Comparison of ENCODE assay signal across 14 cellular contexts in the genomic region with DNA sequence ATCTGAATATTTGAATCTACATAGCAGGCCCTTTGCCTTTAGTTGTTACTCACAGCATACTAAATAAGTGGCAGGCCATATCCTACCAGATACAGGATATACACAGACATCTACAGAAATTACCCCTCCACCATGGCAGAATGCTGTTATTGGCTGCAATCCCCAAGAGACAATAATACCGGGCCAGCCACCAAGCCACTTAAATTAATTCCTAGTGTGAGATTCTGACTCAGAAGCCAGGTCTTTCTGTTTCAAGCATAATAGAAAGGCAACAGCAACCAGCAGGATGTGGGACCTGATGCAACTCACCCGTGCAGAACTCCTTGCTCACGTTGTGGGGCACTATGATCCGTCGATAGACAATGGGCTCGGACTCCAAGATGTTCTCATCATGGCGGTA. TPM values are rescaled to one million over a fixed set of nuclear protein-coding genes. Genes with fewer than 3 reads are reported as not detected.
DNase-seq lines count a peak whose midpoint lies in the region; ATAC-seq and TF ChIP-seq lines count a peak whose summit lies in the region.
"Had no signal": no experiment of that assay in that cellular context is flagged by ENCODE, and none has a peak within 500 bp of the region (broad histone marks: within the 10 kb centered on the region; RNA-seq: fewer than 3 reads in every experiment).

No MANE protein-coding gene starts in this region.

- no peaks in the 10 kb centered on the region for H3K27me3 ChIP-seq in MG63
- H3K27me3 ChIP-seq in CD4-positive, alpha-beta T cell (ENCODE audit: control insufficient read depth, insufficient read depth, low read length), result no peaks in the 10 kb centered on the region
- H3K27me3 ChIP-seq: SJCRH30 had no signal

- peaks cover 12% of the 10 kb centered on the region for H3K4me1 Mint-ChIP-seq in activated T-helper 17 cell treated with anti-CD3 and anti-CD28 coated beads, Interleukin-2, amount 50 U/mL, for 72 hours
- peaks cover 51% of the 10 kb centered on the region for H3K4me1 Mint-ChIP-seq in stimulated activated effector memory CD8-positive, alpha-beta T cell treated with anti-CD3 and anti-CD28 coated beads, Interleukin-12 subunit alpha, Interleukin-12 subunit beta, amount 100 ng/mL, for 72 hours
- peaks cover 17% of the 10 kb centered on the region for H3K4me1 Mint-ChIP-seq in CD4-positive, alpha-beta T cell (ENCODE audit: low read depth)

- H3K27ac ChIP-seq in CD4-positive, alpha-beta T cell (ENCODE audit: low read depth, low read length), result no peak overlapping the region
- H3K27ac ChIP-seq: SJCRH30 had no signal

- H3K4me3 Mint-ChIP-seq in activated T-helper 17 cell treated with anti-CD3 and anti-CD28 coated beads, Interleukin-2, amount 50 U/mL, for 72 hours, result no peak overlapping the region
- no peak overlapping the region for H3K4me3 Mint-ChIP-seq in stimulated activated effector memory CD8-positive, alpha-beta T cell treated with anti-CD3 and anti-CD28 coated beads, Interleukin-12 subunit alpha, Interleukin-12 subunit beta, amount 100 ng/mL, for 72 hours
- H3K4me3 Mint-ChIP-seq in CD4-positive, alpha-beta T cell, result no peak overlapping the region
- H3K4me3 Mint-ChIP-seq: neural crest cell had no signal

- CTCF ChIA-PET in CD4-positive, alpha-beta T cell (lab: Charles Lee), result no interaction called here

- no peaks in the 10 kb centered on the region for H3K9me3 Mint-ChIP-seq in activated naive CD4-positive, alpha-beta T cell treated with anti-CD3 and anti-CD28 coated beads, Interleukin-2, amount 50 U/mL, for 72 hours
- no peaks in the 10 kb centered on the region for H3K9me3 Mint-ChIP-seq in activated T-helper 17 cell treated with anti-CD3 and anti-CD28 coated beads, Interleukin-2, amount 50 U/mL, for 72 hours
- no peaks in the 10 kb centered on the region for H3K9me3 Mint-ChIP-seq in stimulated activated effector memory CD8-positive, alpha-beta T cell treated with anti-CD3 and anti-CD28 coated beads, Interleukin-12 subunit alpha, Interleukin-12 subunit beta, amount 100 ng/mL, for 72 hours
- no peaks in the 10 kb centered on the region for H3K9me3 Mint-ChIP-seq in CD4-positive, alpha-beta T cell
- H3K9me3 Mint-ChIP-seq: neural crest cell had no signal

- peak overlapping the region in 1 of 2 donors; percentile 36 for H3K27ac Mint-ChIP-seq in activated naive CD4-positive, alpha-beta T cell treated with anti-CD3 and anti-CD28 coated beads, Interleukin-2, amount 50 U/mL, for 72 hours
- peak overlapping the region; percentile 75 for H3K27ac Mint-ChIP-seq in activated T-helper 17 cell treated with anti-CD3 and anti-CD28 coated beads, Interleukin-2, amount 50 U/mL, for 72 hours
- H3K27ac Mint-ChIP-seq in stimulated activated effector memory CD8-positive, alpha-beta T cell treated with anti-CD3 and anti-CD28 coated beads, Interleukin-12 subunit alpha, Interleukin-12 subunit beta, amount 100 ng/mL, for 72 hours, result peak overlapping the region; percentile 71
- no peak overlapping the region for H3K27ac Mint-ChIP-seq in CD4-positive, alpha-beta T cell

- peaks cover 20% of the 10 kb centered on the region for H3K36me3 ChIP-seq in MG63

- H3K9me3 ChIP-seq in MG63, result no peaks in the 10 kb centered on the region
- H3K9me3 ChIP-seq in CD4-positive, alpha-beta T cell (ENCODE audit: control insufficient read depth, low read length), result no peaks in the 10 kb centered on the region
- H3K9me3 ChIP-seq: SJCRH30 had no signal

- no peak overlapping the region for H3K4me3 ChIP-seq in MG63
- H3K4me3 ChIP-seq: SJCRH30 had no signal

- no peak for TF ChIP-seq CTCF in CD4-positive, alpha-beta T cell (IDR thresholded peaks at IDR 0.05)

- intact Hi-C loops in CD4-positive, alpha-beta T cell (cut with DNase I, micrococcal nuclease), result no loop called here

- peak in 1 of 2 donors; percentile 33 for DNase-seq in activated naive CD4-positive, alpha-beta T cell treated with anti-CD3 and anti-CD28 coated beads, Interleukin-2, amount 50 U/mL, for 72 hours (ENCODE audit: low spot score in 2 of 2)
- DNase-seq in activated naive CD4-positive, alpha-beta T cell treated with anti-CD3 and anti-CD28 coated beads, Interleukin-2, amount 50 U/mL, for 16 hours, result no peak
- DNase-seq in MG63, result peak; percentile 59
- peak in 1 of 2 donors; percentile 66 for DNase-seq in stimulated activated effector memory CD8-positive, alpha-beta T cell treated with anti-CD3 and anti-CD28 coated beads, Interleukin-12 subunit alpha, Interleukin-12 subunit beta, amount 100 ng/mL, for 72 hours (ENCODE audit: low spot score in 2 of 2)
- DNase-seq in AG08395 (ENCODE audit: low spot score), result no peak
- DNase-seq in NCI-H526 treated with DMSO at 0.1 percent for 48 hours (lab: John Stamatoyannopoulos, UW), result no peak
- no peak for DNase-seq in CD4-positive, alpha-beta T cell
- DNase-seq: activated effector memory CD4-positive, alpha-beta T cell treated with anti-CD3 and anti-CD28 coated beads, Interleukin-2, amount 50 U/mL, for 16 hours; C1 segment of cervical spinal cord; hippocampal formation; SJCRH30 had no signal

- H3K36me3 Mint-ChIP-seq in activated naive CD4-positive, alpha-beta T cell treated with anti-CD3 and anti-CD28 coated beads, Interleukin-2, amount 50 U/mL, for 72 hours, result no peaks in the 10 kb centered on the region
- H3K36me3 Mint-ChIP-seq in activated T-helper 17 cell treated with anti-CD3 and anti-CD28 coated beads, Interleukin-2, amount 50 U/mL, for 72 hours (ENCODE audit: low read depth), result peaks cover 44% of the 10 kb centered on the region
- H3K36me3 Mint-ChIP-seq in stimulated activated effector memory CD8-positive, alpha-beta T cell treated with anti-CD3 and anti-CD28 coated beads, Interleukin-12 subunit alpha, Interleukin-12 subunit beta, amount 100 ng/mL, for 72 hours, result peaks cover 31% of the 10 kb centered on the region
- peaks cover 57% of the 10 kb centered on the region for H3K36me3 Mint-ChIP-seq in CD4-positive, alpha-beta T cell (ENCODE audit: low read depth)

- ATAC-seq in activated naive CD4-positive, alpha-beta T cell treated with anti-CD3 and anti-CD28 coated beads, Interleukin-2, amount 50 U/mL, for 72 hours, result peak; percentile 83 to 98
- peak; percentile 92 for ATAC-seq in activated T-helper 17 cell treated with anti-CD3 and anti-CD28 coated beads, Interleukin-2, amount 50 U/mL, for 72 hours (replicated peaks)
- peak; percentile 94 for ATAC-seq in stimulated activated effector memory CD8-positive, alpha-beta T cell treated with anti-CD3 and anti-CD28 coated beads, Interleukin-12 subunit alpha, Interleukin-12 subunit beta, amount 100 ng/mL, for 72 hours
- no peak for ATAC-seq in CD4-positive, alpha-beta T cell (ENCODE audit: poor library complexity)
- ATAC-seq: sciatic nerve had no signal

- no peaks in the 10 kb centered on the region for H3K27me3 Mint-ChIP-seq in activated T-helper 17 cell treated with anti-CD3 and anti-CD28 coated beads, Interleukin-2, amount 50 U/mL, for 72 hours
- no peaks in the 10 kb centered on the region for H3K27me3 Mint-ChIP-seq in CD4-positive, alpha-beta T cell

- POLR2A ChIA-PET in CD4-positive, alpha-beta T cell (lab: Charles Lee), result no interaction called here

RNA-seq across cellular contexts. Expression of a gene that starts 39.8 kb away (rescaled TPM):
- total RNA-seq in activated naive CD4-positive, alpha-beta T cell treated with anti-CD3 and anti-CD28 coated beads, Interleukin-2, amount 50 U/mL, for 72 hours, result 100 to 1,000 TPM; 160 to 176 TPM
- total RNA-seq in MG63 (2014; rRNA removed; shearing (Covaris generic); ENCODE audit: low replicate concordance), result 17.5 and 18.8 TPM in 2 replicates
- 100 to 1,000 TPM; 117 to 179 TPM for total RNA-seq in activated T-helper 17 cell treated with anti-CD3 and anti-CD28 coated beads, Interleukin-2, amount 50 U/mL, for 72 hours
- 100 to 1,000 TPM; 275 to 293 TPM for total RNA-seq in CD4-positive, alpha-beta T cell

RNA-seq across cellular contexts. Expression of a gene that starts 40.4 kb away (rescaled TPM):
- total RNA-seq in activated naive CD4-positive, alpha-beta T cell treated with anti-CD3 and anti-CD28 coated beads, Interleukin-2, amount 50 U/mL, for 72 hours, result 10 to 100 TPM; 48.6 to 56.4 TPM
- 18.2 and 22.1 TPM in 2 replicates for total RNA-seq in MG63 (2014; rRNA removed; shearing (Covaris generic); ENCODE audit: low replicate concordance)
- total RNA-seq in activated T-helper 17 cell treated with anti-CD3 and anti-CD28 coated beads, Interleukin-2, amount 50 U/mL, for 72 hours, result 10 to 100 TPM; 47.9 to 56.0 TPM
- 10 to 100 TPM; 11.0 to 11.1 TPM for total RNA-seq in CD4-positive, alpha-beta T cell
